ENCODE assay signal across 8 cellular contexts in genomic region chr15:52112203-52112750, GRCh38. TPM values are rescaled to one million over a fixed set of nuclear protein-coding genes. Genes with fewer than 3 reads are reported as not detected.
DNase-seq lines count a peak whose midpoint lies in the region; ATAC-seq and TF ChIP-seq lines count a peak whose summit lies in the region.

No MANE protein-coding gene starts in this region.

- H3K4me3 ChIP-seq in BJ (ENCODE audit: low read depth, low read length) (peak overlapping the region; percentile 25), spleen (peak overlapping the region; percentile 6 to 69 (median 36))

- CTCF ChIA-PET in BJ (lab: Yijun Ruan, JAX): interaction anchor here (1.6 to 1.7 kb wide), 2 partner anchors 28 to 33 kb away, joined by 3 to 5 read pairs; no protein-coding TSS in a partner anchor

- H3K27me3 ChIP-seq in BJ (ENCODE audit: control insufficient read depth, insufficient read depth, low read length): peaks cover 2% of the 10 kb centered on the region
- peaks cover 0 to 55% (median 27%) of the 10 kb centered on the region in 7 donors for H3K27me3 ChIP-seq in spleen (replicated peaks in 1 of 7)

- 0 to 3% (median 2%) methylated on average over 14 to 61 of the region's 61 CpGs for WGBS in spleen, 5 donors

- DNase-seq in BJ (ENCODE audit: low read depth) (no peak), HT-29 (ENCODE audit: low spot score) (peak; percentile 64), glutamatergic neuron (peak; percentile 36), spleen (peak; percentile 81), AG08395 (ENCODE audit: low spot score) (no peak), NCI-H1105 treated with DMSO at 0.1 percent for 48 hours (lab: John Stamatoyannopoulos, UW) (no peak), posterior vena cava (ENCODE audit: low spot score) (no peak)
- DNase-seq in activated T-cell treated with anti-CD3 and anti-CD28 coated beads, Interleukin-2, amount 50 U/mL, for 72 hours: peak; percentile 45 to 47

- TF ChIP-seq CTCF in BJ (IDR thresholded peaks at IDR 0.05; ENCODE audit: insufficient read depth, low read depth, low read length): no peak
- TF ChIP-seq CTCF in glutamatergic neuron (IDR thresholded peaks at IDR 0.05; ENCODE audit: partially characterized antibody, unreplicated experiment): no peak
- TF ChIP-seq CTCF in spleen (IDR thresholded peaks at IDR 0.05 in 8 of 11, conservative IDR thresholded peaks at IDR 0.05 in 3 of 11): peak in 2 of 11 experiments; percentile 17 to 38

- peak; percentile 80 to 85 for ATAC-seq in activated T-cell treated with anti-CD3 and anti-CD28 coated beads, Interleukin-2, amount 50 U/mL, for 72 hours (replicated peaks in 1 of 2)

- H3K9me3 ChIP-seq in spleen: no peaks in the 10 kb centered on the region

- TF ChIP-seq POLR2A in spleen (IDR thresholded peaks at IDR 0.05): no peak

- no peaks in the 10 kb centered on the region for H3K4me1 Mint-ChIP-seq in activated T-cell treated with anti-CD3 and anti-CD28 coated beads, Interleukin-2, amount 50 U/mL, for 72 hours (ENCODE audit: low read depth)
- peaks cover 23% of the 10 kb centered on the region for H3K4me1 Mint-ChIP-seq in glutamatergic neuron (ENCODE audit: low read depth, unreplicated experiment)

- POLR2A ChIA-PET in BJ (lab: Charles Lee): no interaction called here

- H3K27ac ChIP-seq in spleen: peak overlapping the region in 2 of 8 donors; percentile 16 to 40

- H3K27ac Mint-ChIP-seq in activated T-cell treated with anti-CD3 and anti-CD28 coated beads, Interleukin-2, amount 50 U/mL, for 72 hours: no peak overlapping the region
- H3K27ac Mint-ChIP-seq in glutamatergic neuron (ENCODE audit: unreplicated experiment): no peak overlapping the region

- H3K9me3 Mint-ChIP-seq in activated T-cell treated with anti-CD3 and anti-CD28 coated beads, Interleukin-2, amount 50 U/mL, for 72 hours: no peaks in the 10 kb centered on the region
- peaks cover 8% of the 10 kb centered on the region for H3K9me3 Mint-ChIP-seq in glutamatergic neuron (ENCODE audit: unreplicated experiment)

- H3K36me3 Mint-ChIP-seq in activated T-cell treated with anti-CD3 and anti-CD28 coated beads, Interleukin-2, amount 50 U/mL, for 72 hours (ENCODE audit: insufficient read depth in 2 of 2): no peaks in the 10 kb centered on the region
- H3K36me3 Mint-ChIP-seq in glutamatergic neuron (ENCODE audit: unreplicated experiment): no peaks in the 10 kb centered on the region

- peak overlapping the region; percentile 79 to 81 for H3K4me3 Mint-ChIP-seq in activated T-cell treated with anti-CD3 and anti-CD28 coated beads, Interleukin-2, amount 50 U/mL, for 72 hours
- H3K4me3 Mint-ChIP-seq in glutamatergic neuron (ENCODE audit: unreplicated experiment): peak overlapping the region; percentile 76

- H3K4me1 ChIP-seq in spleen: peaks cover 2 to 26% (median 14%) of the 10 kb centered on the region in 6 donors

- peaks cover 24% of the 10 kb centered on the region for H3K27me3 Mint-ChIP-seq in activated T-cell treated with anti-CD3 and anti-CD28 coated beads, Interleukin-2, amount 50 U/mL, for 72 hours (ENCODE audit: low read depth)
- peaks cover 5% of the 10 kb centered on the region for H3K27me3 Mint-ChIP-seq in glutamatergic neuron (ENCODE audit: unreplicated experiment)

- intact Hi-C loops in spleen (cut with DNase I; ENCODE audit: low total_unique reads): no loop called here
- intact Hi-C loops in posterior vena cava (cut with DNase I): no loop called here

- H3K36me3 ChIP-seq in BJ (ENCODE audit: control insufficient read depth, insufficient read depth, low read length) (no peaks in the 10 kb centered on the region), spleen (no peaks in the 10 kb centered on the region)

RNA-seq across cellular contexts. Expression of gene BCL2L10, which starts 0.3 kb away (rescaled TPM):
- polyA plus RNA-seq in BJ (2011; rRNA removed): 0.16 and 0.18 TPM in 2 replicates
- not detected in 2 replicates for polyA minus RNA-seq in BJ (2011; rRNA and poly(A)+ RNA removed)
- total RNA-seq in HT-29 (2014; rRNA removed; shearing (Covaris generic)): 1.3 and 1.5 TPM in 2 replicates
- total RNA-seq in activated T-cell treated with anti-CD3 and anti-CD28 coated beads, Interleukin-2, amount 50 U/mL, for 72 hours: under 1 TPM in 1 of 2 donors, not detected in 1; 0.31 TPM
- not detected for total RNA-seq in glutamatergic neuron (ENCODE audit: unreplicated experiment)
- total RNA-seq in spleen: 1 to 10 TPM in 2 of 7 donors, under 1 TPM in 3, not detected in 2; 0.79 to 1.2 (median 0.87) TPM
- 10 to 100 TPM in 1 of 3 donors, 1 to 10 TPM in 2; 2.7 to 10.7 (median 3.6) TPM for polyA plus RNA-seq in spleen
- total RNA-seq in posterior vena cava: not detected

Comparison
In these comparisons a context has a peak if more than half of its experiments do, and no peak if none do; other contexts are left out.
1. DNase-seq: peak in HT-29 (single experiment), activated T-cell treated with anti-CD3 and anti-CD28 coated beads, Interleukin-2, amount 50 U/mL, for 72 hours (2 of 2), glutamatergic neuron (single experiment) and spleen (single experiment); none in BJ (single experiment), AG08395 (single experiment), NCI-H1105 treated with DMSO at 0.1 percent for 48 hours (single experiment) and posterior vena cava (single experiment).